Comparison of ENCODE assay signal across 20 cellular contexts in genomic region chr4:95142877-95143412, GRCh38.
A peak's percentile ranks its signal among the peaks of the same experiment; 100 is the strongest.
DNase-seq lines count a peak whose midpoint lies in the region; ATAC-seq, FAIRE-seq and TF ChIP-seq lines count a peak whose summit lies in the region.
"Had no signal": no experiment of that assay in that cellular context is flagged by ENCODE, and none has a peak within 500 bp of the region (broad histone marks: within the 10 kb centered on the region; RNA-seq: fewer than 3 reads in every experiment).

No MANE protein-coding gene starts in this region.

- no peaks in the 10 kb centered on the region for H3K27me3 Mint-ChIP-seq in neural crest cell (ENCODE audit: low read depth)
- H3K27me3 Mint-ChIP-seq in T-cell: peaks cover 0 to 15% of the 10 kb centered on the region in 2 donors

- H3K27ac ChIP-seq in A549 (no peak overlapping the region), GM12878 (ENCODE audit: control insufficient read depth, insufficient read depth) (no peak overlapping the region)
- H3K27ac ChIP-seq: skin epidermis had no signal

- H3K4me3 Mint-ChIP-seq in neural crest cell: no peak overlapping the region
- no peak overlapping the region for H3K4me3 Mint-ChIP-seq in T-cell
- H3K4me3 Mint-ChIP-seq: activated CD4-positive, alpha-beta memory T cell treated with anti-CD3 and anti-CD28 coated beads for 36 hours; activated naive CD8-positive, alpha-beta T cell; memory B cell had no signal

- no peaks in the 10 kb centered on the region for H4K20me1 ChIP-seq in GM12878 (ENCODE audit: control insufficient read depth, insufficient read depth)

- POLR2A ChIA-PET in A549 (lab: Yijun Ruan, JAX): no interaction called here
- POLR2A ChIA-PET in HEK293T (lab: Yijun Ruan, JAX): no interaction called here
- POLR2A ChIA-PET in GM12878 (lab: Charles Lee): no interaction called here
- POLR2A ChIA-PET in T-cell (lab: Charles Lee): no interaction called here

- H3K27me3 ChIP-seq in GM12878 (replicated peaks in 1 of 2; ENCODE audit: control insufficient read depth in 2 of 2, insufficient read depth in 2 of 2, low read length in 1 of 2): no peaks in the 10 kb centered on the region

- TF ChIP-seq EP300 in A549 (IDR thresholded peaks at IDR 0.05) (no peak), GM12878 (IDR thresholded peaks at IDR 0.05; ENCODE audit: borderline replicate concordance in 1 of 2, control insufficient read depth in 1 of 2, low read depth in 2 of 2, low read length in 2 of 2) (no peak)

- no peak for DNase-seq in A549 (ENCODE audit: low read depth in 1 of 2, low spot score in 1 of 2)
- peak; percentile 44 for DNase-seq in HEK293T (ENCODE audit: extremely low spot score)
- DNase-seq in GM12878 (ENCODE audit: low read depth, low spot score): no peak
- DNase-seq in neural crest cell (ENCODE audit: low read depth, low spot score): no peak
- no peak for DNase-seq in T-cell
- DNase-seq: activated CD4-positive, alpha-beta memory T cell treated with anti-CD3 and anti-CD28 coated beads for 36 hours; activated CD4-positive, CD25-positive, alpha-beta regulatory T cell; aorta; C1 segment of cervical spinal cord; kidney glomerular epithelial cell; NCI-H2081 treated with DMSO at 0.1 percent for 48 hours; stimulated activated CD4-positive, alpha-beta T cell treated with anti-CD3 and anti-CD28 coated beads, Interleukin-2, amount 100 ng/mL, for 24 hours; T1000 had no signal

- TF ChIP-seq CTCF in A549 (IDR thresholded peaks at IDR 0.05) (no peak), GM12878 (IDR thresholded peaks at IDR 0.05 in 2 of 3, conservative IDR thresholded peaks at IDR 0.05 in 1 of 3; ENCODE audit: control insufficient read depth in 2 of 3, extremely low read depth in 1 of 3, insufficient read depth in 1 of 3, low read depth in 3 of 3, low read length in 3 of 3) (no peak), neural crest cell (conservative IDR thresholded peaks at IDR 0.05) (no peak)

- H3K9me3 ChIP-seq in A549 (no peaks in the 10 kb centered on the region), GM12878 (replicated peaks; ENCODE audit: control insufficient read depth, insufficient read depth, low read length) (no peaks in the 10 kb centered on the region)

- SMC1A ChIA-PET in GM12878 (lab: Charles Lee; ENCODE audit: uncharacterized antibody, unreplicated experiment): no interaction called here

- H3K36me3 ChIP-seq in GM12878 (ENCODE audit: control insufficient read depth in 2 of 2, insufficient read depth in 2 of 2, low read length in 1 of 2): no peaks in the 10 kb centered on the region

- TF ChIP-seq POLR2A in A549 (IDR thresholded peaks at IDR 0.05; ENCODE audit: low read length): no peak
- no peak for TF ChIP-seq POLR2A in GM12878 (IDR thresholded peaks at IDR 0.05; ENCODE audit: low read depth, low read length)

- FAIRE-seq in A549 (lab: Jason Lieb, UNC) (no peak), GM12878 (lab: Jason Lieb, UNC) (no peak)
- FAIRE-seq: endometrium, GM19239 had no signal

- H2AFZ ChIP-seq in GM12878 (ENCODE audit: control insufficient read depth, low read depth, low read length): no peak overlapping the region

- H3K36me3 Mint-ChIP-seq in neural crest cell (ENCODE audit: low read depth) (peaks cover 37% of the 10 kb centered on the region), T-cell (no peaks in the 10 kb centered on the region)
- H3K36me3 Mint-ChIP-seq: activated CD4-positive, alpha-beta memory T cell treated with anti-CD3 and anti-CD28 coated beads for 36 hours; memory B cell had no signal

- H3K4me2 ChIP-seq in A549 (no peak overlapping the region), GM12878 (ENCODE audit: control insufficient read depth, insufficient read depth) (no peak overlapping the region)

- H3K4me1 Mint-ChIP-seq in neural crest cell: peaks cover 10% of the 10 kb centered on the region
- no peaks in the 10 kb centered on the region for H3K4me1 Mint-ChIP-seq in T-cell
- H3K4me1 Mint-ChIP-seq: memory B cell had no signal

- WGBS in A549 (ENCODE audit: missing lambda C conversion rate): 93% methylated on average over 4 of the region's 4 CpGs
- WGBS in GM12878 (ENCODE audit: insufficient coverage, insufficient replicate concordance, low lambda C conversion rate, missing lambda C conversion rate): 5% methylated on average over 4 of the region's 4 CpGs

- BruUV-seq in GM12878 (replicated peaks; lab: Mats Ljungman, UMichigan): no TSS peak

- peaks cover 8% of the 10 kb centered on the region for H3K9me3 Mint-ChIP-seq in neural crest cell
- peaks cover 0 to 5% (median 2%) of the 10 kb centered on the region in 3 donors for H3K9me3 Mint-ChIP-seq in T-cell
- H3K9me3 Mint-ChIP-seq: activated CD4-positive, alpha-beta memory T cell treated with anti-CD3 and anti-CD28 coated beads for 36 hours had no signal

- intact Hi-C loops in GM12878 (cut with micrococcal nuclease; ENCODE audit: unreplicated experiment): no loop called here

- H3K27ac Mint-ChIP-seq in neural crest cell (ENCODE audit: unreplicated experiment): peak overlapping the region; percentile 28
- H3K27ac Mint-ChIP-seq in T-cell: no peak overlapping the region
- H3K27ac Mint-ChIP-seq: activated CD4-positive, alpha-beta memory T cell treated with anti-CD3 and anti-CD28 coated beads for 36 hours; activated naive CD8-positive, alpha-beta T cell; memory B cell had no signal

- TF ChIP-seq RAD21 in A549 (conservative IDR thresholded peaks at IDR 0.05 in 1 of 2, IDR thresholded peaks at IDR 0.05 in 1 of 2) (no peak), GM12878 (IDR thresholded peaks at IDR 0.05; ENCODE audit: insufficient read depth, low read depth, low read length) (no peak)

- H3K9ac ChIP-seq in GM12878 (ENCODE audit: control insufficient read depth, insufficient read depth, low read length): no peak overlapping the region

- CTCF ChIA-PET in A549 (lab: Yijun Ruan, JAX) (interaction anchor here (2.5 kb wide), 1 partner anchor 18 kb away, joined by 7 read pairs; no protein-coding TSS in a partner anchor), HEK293T (lab: Yijun Ruan, JAX) (interaction anchor here (0.7 kb wide), 2 partner anchors 367 to 520 kb away, joined by 4 to 6 read pairs; no protein-coding TSS in a partner anchor), GM12878 (lab: Yijun Ruan, JAX) (no interaction called here), T-cell (lab: Charles Lee) (interaction anchor here in 1 of 2 donors (0.7 kb wide), 1 partner anchor 698 kb away, joined by 4 read pairs; no protein-coding TSS in a partner anchor)

- H3K79me2 ChIP-seq in GM12878 (ENCODE audit: control insufficient read depth, insufficient read depth, low read length): no peaks in the 10 kb centered on the region

- H3K4me1 ChIP-seq in A549 (no peaks in the 10 kb centered on the region), GM12878 (ENCODE audit: control insufficient read depth, insufficient read depth, low read length) (no peaks in the 10 kb centered on the region)

- RAD21 ChIA-PET in GM12878 (lab: Charles Lee; ENCODE audit: unreplicated experiment): no interaction called here

- no peak overlapping the region for H3K4me3 ChIP-seq in A549
- H3K4me3 ChIP-seq in GM12878: no peak overlapping the region
- H3K4me3 ChIP-seq: skin epidermis had no signal

- peak; percentile 41 to 70; a peak in 4 of 6 replicates for ATAC-seq in A549
- 0 out of 3 replicates have a peak, but pooled peaks have one; percentile 16 for ATAC-seq in GM12878
- ATAC-seq in HG03175 (IDR thresholded peaks at IDR 0.05; ENCODE audit: unreplicated experiment): no peak
- no peak for ATAC-seq in HG03045 (IDR thresholded peaks at IDR 0.05; ENCODE audit: unreplicated experiment)
- ATAC-seq in T-cell (replicated peaks in 1 of 4): no peak

- in situ Hi-C loops in GM12878 (cut with MboI): no loop called here

TF ChIP-seq in A549, 52 proteins besides CTCF, POLR2A, EP300 and RAD21:
- TF ChIP-seq RARB (CRISPR knock-in tag; IDR thresholded peaks at IDR 0.05) (no peak), POLR2AphosphoS2 (conservative IDR thresholded peaks at IDR 0.05; ENCODE audit: low read length) (no peak), JUN (IDR thresholded peaks at IDR 0.05) (no peak), FOSL2 (IDR thresholded peaks at IDR 0.05) (no peak), FOSL2 (CRISPR knock-in tag; IDR thresholded peaks at IDR 0.05) (no peak), HOXB5 (CRISPR knock-in tag; IDR thresholded peaks at IDR 0.05) (no peak), RCOR1 (IDR thresholded peaks at IDR 0.05; ENCODE audit: low read depth, low read length) (no peak)

TF ChIP-seq in HEK293T, 16 proteins besides CTCF, POLR2A, EP300 and RAD21 (continues in another document):
- no peak for TF ChIP-seq SP1 (IDR thresholded peaks at IDR 0.05)
- TF ChIP-seq FOXK2 (IDR thresholded peaks at IDR 0.05): no peak
- TF ChIP-seq TARDBP (IDR thresholded peaks at IDR 0.05): no peak
- TF ChIP-seq FOXM1 (IDR thresholded peaks at IDR 0.05; ENCODE audit: borderline replicate concordance): no peak
- TF ChIP-seq LEF1 (IDR thresholded peaks at IDR 0.05; ENCODE audit: borderline replicate concordance): no peak
- no peak for TF ChIP-seq ZNF384 (IDR thresholded peaks at IDR 0.05)
- TF ChIP-seq PKNOX1 (IDR thresholded peaks at IDR 0.05): no peak
- TF ChIP-seq HDGF (IDR thresholded peaks at IDR 0.05; ENCODE audit: borderline replicate concordance): no peak

TF ChIP-seq in GM12878, 131 proteins besides CTCF, POLR2A, EP300 and RAD21 (continues in another document):
- TF ChIP-seq SMC3 (IDR thresholded peaks at IDR 0.05; ENCODE audit: borderline replicate concordance, low read length): no peak
- TF ChIP-seq MTA2 (IDR thresholded peaks at IDR 0.05; ENCODE audit: low read depth): no peak
- TF ChIP-seq SREBF2 (IDR thresholded peaks at IDR 0.05; ENCODE audit: low read length): no peak
- TF ChIP-seq BHLHE40 (IDR thresholded peaks at IDR 0.05; ENCODE audit: borderline replicate concordance in 1 of 2, low read depth in 2 of 2, low read length in 1 of 2): no peak
- TF ChIP-seq ATF2 (IDR thresholded peaks at IDR 0.05; ENCODE audit: low read length): no peak
- no peak for TF ChIP-seq ZNF24 (IDR thresholded peaks at IDR 0.05)

Comparison
In these comparisons a context has a peak if more than half of its experiments do, and no peak if none do; other contexts are left out.
1. ATAC-seq: peak in A549 (2 of 2) and GM12878 (single experiment); none in HG03175 (single experiment), HG03045 (single experiment) and T-cell (0 of 4).